8 cellular contexts compared by ENCODE assay signal in the genomic region with DNA sequence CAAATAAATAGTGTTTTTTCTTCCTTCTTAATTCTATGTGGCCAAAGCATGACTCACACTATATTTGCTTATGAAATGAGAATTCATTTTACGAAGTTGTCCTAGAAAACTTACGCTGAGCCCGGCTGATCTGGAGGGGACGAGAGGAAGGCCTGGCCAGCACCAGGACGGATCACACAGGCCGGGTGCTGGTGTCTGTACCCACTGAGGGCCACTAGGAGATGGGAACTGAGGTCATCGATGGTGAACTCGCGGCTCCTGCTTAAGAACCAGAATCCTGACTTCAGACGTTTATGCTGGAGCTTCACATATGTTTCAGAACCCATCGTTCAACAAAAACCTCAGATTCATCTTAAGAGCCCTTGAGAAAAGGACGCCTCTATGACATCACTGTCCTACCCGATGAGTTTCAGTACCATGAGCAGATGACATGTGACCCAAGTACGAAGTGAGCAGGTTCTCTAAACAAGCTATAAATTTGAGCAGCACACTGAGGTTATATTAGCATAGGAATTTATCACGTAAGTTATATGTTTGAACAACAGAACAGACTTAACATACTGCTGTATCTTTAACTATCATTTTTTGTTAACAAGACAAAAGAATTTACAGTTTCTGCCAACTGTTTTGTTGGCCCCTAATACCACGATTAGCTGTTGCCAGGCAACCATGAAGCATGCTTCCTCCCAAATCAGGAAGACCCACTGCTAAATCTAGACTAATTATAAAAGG.
DNase-seq lines count a peak whose midpoint lies in the region; ATAC-seq and TF ChIP-seq lines count a peak whose summit lies in the region.

No MANE protein-coding gene starts in this region.

- H3K4me3 Mint-ChIP-seq in activated CD4-positive, alpha-beta T cell treated with anti-CD3 and anti-CD28 coated beads for 36 hours: peak overlapping the region; percentile 6

- H3K4me3 ChIP-seq in choroid plexus epithelial cell (ENCODE audit: low read depth, low read length) (no peak overlapping the region), muscle layer of colon (ENCODE audit: low read depth in 1 of 2, low read length in 2 of 2) (peak overlapping the region in 1 of 2 donors; percentile 20)

- peak overlapping the region; percentile 91 for H3K27ac Mint-ChIP-seq in activated CD4-positive, alpha-beta T cell treated with anti-CD3 and anti-CD28 coated beads for 36 hours

- peak; percentile 73 for ATAC-seq in activated CD4-positive, alpha-beta T cell treated with anti-CD3 and anti-CD28 coated beads for 36 hours
- ATAC-seq in HG02610 (IDR thresholded peaks at IDR 0.05; ENCODE audit: unreplicated experiment): peak; percentile 37

- H3K27me3 ChIP-seq in muscle layer of colon (ENCODE audit: control insufficient read depth in 1 of 2, insufficient read depth in 2 of 2, low read length in 2 of 2): no peaks in the 10 kb centered on the region

- peaks cover 61% of the 10 kb centered on the region for H3K4me1 ChIP-seq in muscle layer of colon (ENCODE audit: insufficient read depth, low read length)

- POLR2A ChIA-PET in activated CD4-positive, alpha-beta T cell treated with anti-CD3 and anti-CD28 coated beads for 36 hours (lab: Charles Lee): interaction anchor here (0.5 to 1.1 kb wide), 3 partner anchors 37 to 124 kb away, joined by 3 to 4 read pairs (median 3); no protein-coding TSS in a partner anchor

- DNase-seq in activated CD4-positive, alpha-beta T cell treated with anti-CD3 and anti-CD28 coated beads for 36 hours: peak; percentile 29
- DNase-seq in activated CD4-positive, alpha-beta T cell treated with anti-CD3 and anti-CD28 coated beads for 4 hours: no peak
- DNase-seq in NCI-H226: peak; percentile 3
- DNase-seq in choroid plexus epithelial cell (ENCODE audit: low read depth): peak; percentile 75
- DNase-seq in cerebellar nuclear complex (lab: John Stamatoyannopoulos, UW): no peak
- no peak for DNase-seq in mesenteric fat pad (ENCODE audit: low spot score)

- CTCF ChIA-PET in activated CD4-positive, alpha-beta T cell treated with anti-CD3 and anti-CD28 coated beads for 36 hours (lab: Charles Lee): interaction anchor here (1.2 kb wide), 1 partner anchor 8 kb away, joined by 4 read pairs; no protein-coding TSS in a partner anchor

- intact Hi-C loops in activated CD4-positive, alpha-beta T cell treated with anti-CD3 and anti-CD28 coated beads for 36 hours (cut with DNase I, micrococcal nuclease): loop anchor here in 1 of 2 experiments (1.0 to 10.0 kb wide), 2 partner anchors 111 to 260 kb away; no protein-coding TSS in a partner anchor

- H3K4me1 Mint-ChIP-seq in activated CD4-positive, alpha-beta T cell treated with anti-CD3 and anti-CD28 coated beads for 36 hours: peaks cover 52% of the 10 kb centered on the region

- H3K27me3 Mint-ChIP-seq in activated CD4-positive, alpha-beta T cell treated with anti-CD3 and anti-CD28 coated beads for 36 hours: no peaks in the 10 kb centered on the region

- no peaks in the 10 kb centered on the region for H3K9me3 ChIP-seq in muscle layer of colon (ENCODE audit: low read length)

- no peak for TF ChIP-seq CTCF in choroid plexus epithelial cell (conservative IDR thresholded peaks at IDR 0.05; ENCODE audit: low read depth, low read length)

- peaks cover 22% of the 10 kb centered on the region for H3K36me3 Mint-ChIP-seq in activated CD4-positive, alpha-beta T cell treated with anti-CD3 and anti-CD28 coated beads for 36 hours (ENCODE audit: low read depth)

- H3K36me3 ChIP-seq in muscle layer of colon (ENCODE audit: insufficient read depth, low read length): no peaks in the 10 kb centered on the region

- no peaks in the 10 kb centered on the region for H3K9me3 Mint-ChIP-seq in activated CD4-positive, alpha-beta T cell treated with anti-CD3 and anti-CD28 coated beads for 36 hours (ENCODE audit: low read depth)

- peak overlapping the region; percentile 93 for H3K27ac ChIP-seq in muscle layer of colon (ENCODE audit: low read depth, low read length)

- peak overlapping the region; percentile 45 for H3K9ac ChIP-seq in muscle layer of colon (ENCODE audit: low read length)

Comparison
In these comparisons a context has a peak if more than half of its experiments do, and no peak if none do; other contexts are left out.
1. DNase-seq: peak in activated CD4-positive, alpha-beta T cell treated with anti-CD3 and anti-CD28 coated beads for 36 hours (single experiment), NCI-H226 (single experiment) and choroid plexus epithelial cell (single experiment); none in activated CD4-positive, alpha-beta T cell treated with anti-CD3 and anti-CD28 coated beads for 4 hours (0 of 2), cerebellar nuclear complex (0 of 2) and mesenteric fat pad (single experiment).